ENCODE assay signal across 12 cellular contexts in genomic region chrX:14936561-14936960, GRCh38.
DNase-seq lines count a peak whose midpoint lies in the region; ATAC-seq, FAIRE-seq and TF ChIP-seq lines count a peak whose summit lies in the region.
"Had no signal": no experiment of that assay in that cellular context is flagged by ENCODE, and none has a peak within 500 bp of the region (broad histone marks: within the 10 kb centered on the region; RNA-seq: fewer than 3 reads in every experiment).

No MANE protein-coding gene starts in this region.

- H3K27ac Mint-ChIP-seq in activated naive CD4-positive, alpha-beta T cell treated with anti-CD3 and anti-CD28 coated beads, Interleukin-2, amount 50 U/mL, for 72 hours, result peak overlapping the region in 1 of 2 donors; percentile 79
- H3K27ac Mint-ChIP-seq: activated CD4-positive, alpha-beta T cell treated with anti-CD3 and anti-CD28 coated beads, Interleukin-2, amount 10 ng/mL, durations not matched to agents 7 days and 5 days; B cell had no signal

- no peaks in the 10 kb centered on the region for H3K9me3 Mint-ChIP-seq in activated naive CD4-positive, alpha-beta T cell treated with anti-CD3 and anti-CD28 coated beads, Interleukin-2, amount 50 U/mL, for 72 hours
- H3K9me3 Mint-ChIP-seq: activated CD4-positive, alpha-beta T cell treated with anti-CD3 and anti-CD28 coated beads, Interleukin-2, amount 10 ng/mL, durations not matched to agents 7 days and 5 days had no signal

- H3K4me3 ChIP-seq in cardiac muscle cell (no peak overlapping the region), right atrium auricular region (no peak overlapping the region)

- DNase-seq in cardiac muscle cell (ENCODE audit: low read depth in 1 of 2, low spot score in 1 of 2), result peak in 1 of 2 donors; percentile 68
- DNase-seq in right atrium auricular region (ENCODE audit: low spot score), result no peak
- peak; percentile 58 for DNase-seq in RCC 7860 (ENCODE audit: low spot score)
- DNase-seq in fibroblast of peridontal ligament (ENCODE audit: extremely low read depth), result peak; percentile 63
- no peak for DNase-seq in activated naive CD4-positive, alpha-beta T cell treated with anti-CD3 and anti-CD28 coated beads, Interleukin-2, amount 50 U/mL, for 72 hours (ENCODE audit: low spot score in 2 of 2)
- DNase-seq in pons (ENCODE audit: low spot score), result no peak
- no peak for DNase-seq in left lobe of liver (ENCODE audit: low spot score)
- DNase-seq in NCI-H446 (lab: John Stamatoyannopoulos, UW), result no peak
- DNase-seq: activated CD4-positive, alpha-beta T cell treated with anti-CD3 and anti-CD28 coated beads, Interleukin-2, amount 10 ng/mL, durations not matched to agents 7 days and 5 days; central memory CD4-positive, alpha-beta T cell; NCI-H446 treated with DMSO at 0.1 percent for 48 hours had no signal

- ATAC-seq in activated naive CD4-positive, alpha-beta T cell treated with anti-CD3 and anti-CD28 coated beads, Interleukin-2, amount 50 U/mL, for 72 hours, result no peak
- no peak for ATAC-seq in left lobe of liver

- H3K27ac ChIP-seq in cardiac muscle cell (peak overlapping the region; percentile 19), right atrium auricular region (no peak overlapping the region)

- H3K36me3 ChIP-seq in cardiac muscle cell, result no peaks in the 10 kb centered on the region
- no peaks in the 10 kb centered on the region for H3K36me3 ChIP-seq in right atrium auricular region

- no peaks in the 10 kb centered on the region for H3K9me3 ChIP-seq in cardiac muscle cell (ENCODE audit: low read depth)
- H3K9me3 ChIP-seq in right atrium auricular region, result no peaks in the 10 kb centered on the region

- no peak for TF ChIP-seq CTCF in cardiac muscle cell (IDR thresholded peaks at IDR 0.05; ENCODE audit: low read depth, low read length)
- TF ChIP-seq CTCF in right atrium auricular region (IDR thresholded peaks at IDR 0.05), result no peak

- FAIRE-seq in RCC 7860 (lab: Jason Lieb, UNC), result peak; percentile 81

- H3K4me1 ChIP-seq in cardiac muscle cell (ENCODE audit: low read depth), result peaks cover 20% of the 10 kb centered on the region
- H3K4me1 ChIP-seq in right atrium auricular region, result no peaks in the 10 kb centered on the region

- H3K27me3 ChIP-seq in cardiac muscle cell (no peaks in the 10 kb centered on the region), right atrium auricular region (no peaks in the 10 kb centered on the region)

- H3K36me3 Mint-ChIP-seq in activated naive CD4-positive, alpha-beta T cell treated with anti-CD3 and anti-CD28 coated beads, Interleukin-2, amount 50 U/mL, for 72 hours, result no peaks in the 10 kb centered on the region

Comparison
In these comparisons a context has a peak if more than half of its experiments do, and no peak if none do; other contexts are left out.
1. DNase-seq: peak in RCC 7860 (single experiment) and fibroblast of peridontal ligament (single experiment); none in right atrium auricular region (single experiment), activated naive CD4-positive, alpha-beta T cell treated with anti-CD3 and anti-CD28 coated beads, Interleukin-2, amount 50 U/mL, for 72 hours (0 of 2), pons (single experiment), left lobe of liver (single experiment) and NCI-H446 (0 of 2).